ENCODE assay signal across 16 cellular contexts in genomic region chr2:158325031-158325781, GRCh38.
DNase-seq lines count a peak whose midpoint lies in the region; ATAC-seq and TF ChIP-seq lines count a peak whose summit lies in the region.
"Had no signal": no experiment of that assay in that cellular context is flagged by ENCODE, and none has a peak within 500 bp of the region (broad histone marks: within the 10 kb centered on the region; RNA-seq: fewer than 3 reads in every experiment).

No MANE protein-coding gene starts in this region.

- no peak overlapping the region for H3K23ac ChIP-seq in mesenchymal stem cell (ENCODE audit: low read length in 2 of 2)

- no peak overlapping the region for H2AK5ac ChIP-seq in mesenchymal stem cell (ENCODE audit: low read length, severe bottlenecking)

- H2AFZ ChIP-seq in mesenchymal stem cell (ENCODE audit: low read depth, low read length), result no peak overlapping the region

- no peaks in the 10 kb centered on the region for H3K36me3 Mint-ChIP-seq in Calu3 (ENCODE audit: insufficient read depth, unreplicated experiment)
- H3K36me3 Mint-ChIP-seq: activated naive CD4-positive, alpha-beta T cell treated with anti-CD3 and anti-CD28 coated beads, Interleukin-2, amount 50 U/mL, for 72 hours had no signal

- no peak overlapping the region for H3K18ac ChIP-seq in mesenchymal stem cell (ENCODE audit: low read depth in 1 of 2, low read length in 2 of 2)

- H3K14ac ChIP-seq in mesenchymal stem cell (ENCODE audit: low read length in 2 of 2), result no peak overlapping the region

- no peak overlapping the region for H3K9ac ChIP-seq in mesenchymal stem cell (ENCODE audit: low read length)

- no peak for ATAC-seq in HG02588 (IDR thresholded peaks at IDR 0.05; ENCODE audit: unreplicated experiment)
- no peak for ATAC-seq in HG03565 (IDR thresholded peaks at IDR 0.05; ENCODE audit: unreplicated experiment)
- ATAC-seq in HG02973 (IDR thresholded peaks at IDR 0.05; ENCODE audit: unreplicated experiment), result no peak
- ATAC-seq: activated naive CD4-positive, alpha-beta T cell treated with anti-CD3 and anti-CD28 coated beads, Interleukin-2, amount 50 U/mL, for 72 hours had no signal

- no peaks in the 10 kb centered on the region for H3K27me3 ChIP-seq in MG63
- H3K27me3 ChIP-seq in mesenchymal stem cell (ENCODE audit: control insufficient read depth in 1 of 2, insufficient read depth in 1 of 2, low read length in 2 of 2), result no peaks in the 10 kb centered on the region
- H3K27me3 ChIP-seq: upper lobe of left lung had no signal

- H3K4me3 Mint-ChIP-seq in Calu3 (ENCODE audit: low read depth, unreplicated experiment), result no peak overlapping the region
- H3K4me3 Mint-ChIP-seq: B cell had no signal

- BruUV-seq in Calu3 (replicated peaks; lab: Mats Ljungman, UMichigan), result no TSS peak

- no peak overlapping the region for H2BK12ac ChIP-seq in mesenchymal stem cell (ENCODE audit: low read length in 2 of 2)

- no peaks in the 10 kb centered on the region for H3K9me3 Mint-ChIP-seq in Calu3 (ENCODE audit: low read depth, unreplicated experiment)
- H3K9me3 Mint-ChIP-seq: activated naive CD4-positive, alpha-beta T cell treated with anti-CD3 and anti-CD28 coated beads, Interleukin-2, amount 50 U/mL, for 72 hours had no signal

- no peaks in the 10 kb centered on the region for H3K79me1 ChIP-seq in mesenchymal stem cell (replicated peaks; ENCODE audit: low read length, poor library complexity, severe bottlenecking)

- H3K4me1 ChIP-seq in mesenchymal stem cell (ENCODE audit: control insufficient read depth, insufficient read depth, low read depth, low read length), result peaks cover 2% of the 10 kb centered on the region
- H3K4me1 ChIP-seq: upper lobe of left lung had no signal

- intact Hi-C loops in Calu3 (cut with micrococcal nuclease; ENCODE audit: unreplicated experiment), result loop anchor here (10.0 kb wide), 1 partner anchor 140 kb away; no protein-coding TSS in a partner anchor

- WGBS in mesenchymal stem cell, result 51% methylated on average over 5 of the region's 5 CpGs

- no peak overlapping the region for H2BK120ac ChIP-seq in mesenchymal stem cell (ENCODE audit: low read depth, low read length)

- H2BK5ac ChIP-seq in mesenchymal stem cell (ENCODE audit: low read depth, low read length, poor library complexity, severe bottlenecking), result no peak overlapping the region

- no peak overlapping the region for H3K27ac Mint-ChIP-seq in Calu3 (ENCODE audit: unreplicated experiment)
- H3K27ac Mint-ChIP-seq: activated naive CD4-positive, alpha-beta T cell treated with anti-CD3 and anti-CD28 coated beads, Interleukin-2, amount 50 U/mL, for 72 hours; B cell; progenitor cell of endocrine pancreas had no signal

- H4K8ac ChIP-seq in mesenchymal stem cell (ENCODE audit: low read length), result no peak overlapping the region

- H3K36me3 ChIP-seq in MG63 (no peaks in the 10 kb centered on the region), mesenchymal stem cell (ENCODE audit: control insufficient read depth in 1 of 2, insufficient read depth in 2 of 2, low read depth in 1 of 2, low read length in 2 of 2) (no peaks in the 10 kb centered on the region)
- H3K36me3 ChIP-seq: upper lobe of left lung had no signal

- no peak overlapping the region for H4K91ac ChIP-seq in mesenchymal stem cell (ENCODE audit: low read length)

- DNase-seq in Calu3 (peak; percentile 1), MG63 (peak; percentile 2), choroid plexus epithelial cell (ENCODE audit: low read depth) (peak; percentile 19), mesenchymal stem cell (peak; percentile 42), GM10266 (ENCODE audit: extremely low spot score) (no peak)
- DNase-seq: activated CD4-positive, CD25-positive, alpha-beta regulatory T cell; activated CD8-positive, alpha-beta memory T cell treated with anti-CD3 and anti-CD28 coated beads, Interleukin-2, amount 50 U/mL, for 48 hours; GOT3; NCI-H2171; upper lobe of left lung had no signal

- no peaks in the 10 kb centered on the region for H3K4me1 Mint-ChIP-seq in Calu3 (ENCODE audit: low read depth, unreplicated experiment)
- H3K4me1 Mint-ChIP-seq: B cell had no signal

- H3K4ac ChIP-seq in mesenchymal stem cell (ENCODE audit: low read depth in 1 of 2, low read length in 2 of 2), result no peak overlapping the region

- H3K9me3 ChIP-seq in MG63 (no peaks in the 10 kb centered on the region), mesenchymal stem cell (ENCODE audit: control insufficient read depth, low read length) (no peaks in the 10 kb centered on the region)

- H3K4me2 ChIP-seq in mesenchymal stem cell (ENCODE audit: low read length, poor library complexity, severe bottlenecking), result no peak overlapping the region

- H3K4me3 ChIP-seq in MG63, result no peak overlapping the region
- no peak overlapping the region for H3K4me3 ChIP-seq in choroid plexus epithelial cell (ENCODE audit: low read depth, low read length)
- H3K4me3 ChIP-seq in mesenchymal stem cell (ENCODE audit: insufficient read depth in 1 of 2, low read depth in 1 of 2, low read length in 2 of 2), result no peak overlapping the region
- H3K4me3 ChIP-seq: upper lobe of left lung had no signal

- no peak for TF ChIP-seq CTCF in Calu3 (IDR thresholded peaks at IDR 0.05; ENCODE audit: unreplicated experiment)
- TF ChIP-seq CTCF in choroid plexus epithelial cell (conservative IDR thresholded peaks at IDR 0.05; ENCODE audit: low read depth, low read length), result no peak
- TF ChIP-seq CTCF in GM10266 (IDR thresholded peaks at IDR 0.05; ENCODE audit: control insufficient read depth, insufficient read depth, low read depth, missing control alignments), result no peak

- H2BK15ac ChIP-seq in mesenchymal stem cell (ENCODE audit: low read depth, poor library complexity, severe bottlenecking), result no peak overlapping the region

- CTCF ChIA-PET in Calu3 (lab: Charles Lee), result no interaction called here

- no peaks in the 10 kb centered on the region for H3K27me3 Mint-ChIP-seq in Calu3 (ENCODE audit: unreplicated experiment)
- H3K27me3 Mint-ChIP-seq: B cell, progenitor cell of endocrine pancreas had no signal

- peak overlapping the region; percentile 64 for H3K27ac ChIP-seq in mesenchymal stem cell (ENCODE audit: low read length, poor library complexity, severe bottlenecking)
- H3K27ac ChIP-seq: upper lobe of left lung had no signal
